9 cellular contexts compared by ENCODE assay signal in the genomic region with DNA sequence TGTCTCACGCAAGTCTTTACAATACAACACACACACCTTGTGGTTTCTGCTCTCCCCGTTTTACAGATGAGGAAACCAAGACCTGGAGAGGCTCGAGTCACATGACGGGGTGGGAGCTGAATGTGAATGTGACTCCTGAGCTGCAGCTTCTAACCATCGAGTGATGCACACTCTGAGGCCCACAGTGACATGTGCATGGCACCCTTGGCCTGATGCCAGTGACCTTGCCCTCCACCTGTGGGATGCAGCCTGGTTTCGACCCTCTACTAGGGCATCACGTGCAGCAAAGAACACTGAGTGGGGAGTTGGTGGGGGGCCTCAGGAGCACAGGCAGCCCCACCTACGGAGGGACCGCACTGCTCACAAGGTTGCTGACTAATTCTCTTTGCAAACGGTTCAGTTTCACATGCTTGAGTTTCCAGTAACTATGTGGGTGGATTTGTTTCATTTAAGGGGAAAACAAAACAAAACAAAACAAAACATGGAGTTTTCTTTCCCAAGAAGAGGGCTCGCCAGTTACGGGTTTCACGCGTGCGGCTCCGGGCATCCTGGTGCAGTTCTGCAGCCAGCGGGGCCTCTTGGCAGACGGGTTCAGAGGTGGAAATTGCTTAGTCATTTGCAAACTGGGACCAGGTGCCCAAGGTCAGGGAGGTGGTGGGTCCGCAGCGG. TPM values are rescaled to one million over a fixed set of nuclear protein-coding genes. Genes with fewer than 3 reads are reported as not detected.
A peak's percentile ranks its signal among the peaks of the same experiment; 100 is the strongest.
DNase-seq lines count a peak whose midpoint lies in the region; ATAC-seq and TF ChIP-seq lines count a peak whose summit lies in the region.
"Had no signal": no experiment of that assay in that cellular context is flagged by ENCODE, and none has a peak within 500 bp of the region (broad histone marks: within the 10 kb centered on the region; RNA-seq: fewer than 3 reads in every experiment).

No MANE protein-coding gene starts in this region.

- DNase-seq in AG04450 (ENCODE audit: low read depth, low spot score) = peak; percentile 69
- DNase-seq in astrocyte of the hippocampus (ENCODE audit: low read depth, low spot score) = peak; percentile 86
- DNase-seq in osteoblast (ENCODE audit: insufficient read length, low spot score, missing footprints) = peak; percentile 97
- no peak for DNase-seq in NCI-H510A treated with DMSO at 0.1 percent for 48 hours (lab: John Stamatoyannopoulos, UW)
- DNase-seq in NCI-H1048 (lab: John Stamatoyannopoulos, UW) = no peak
- DNase-seq in NCI-H2107 (lab: John Stamatoyannopoulos, UW) = no peak
- DNase-seq: NCI-H774 had no signal

- peaks cover 72% of the 10 kb centered on the region for H4K20me1 ChIP-seq in osteoblast (ENCODE audit: insufficient read depth, low read length)

- no peak overlapping the region for H2AFZ ChIP-seq in osteoblast (ENCODE audit: low read length)

- CTCF ChIA-PET in AG04450 (lab: Charles Lee) = interaction anchor here (0.8 kb wide), 1 partner anchor 140 kb away, joined by 3 read pairs; no protein-coding TSS in a partner anchor

- H3K27me3 ChIP-seq in AG04450 (ENCODE audit: control insufficient read depth, insufficient read depth, low read length) (no peaks in the 10 kb centered on the region), osteoblast (ENCODE audit: insufficient read depth, low read length) (no peaks in the 10 kb centered on the region)

- POLR2A ChIA-PET in AG04450 (lab: Yijun Ruan, JAX) = interaction anchor here (0.5 kb wide), 1 partner anchor 147 kb away, joined by 5 read pairs; no protein-coding TSS in a partner anchor

- H3K9me3 ChIP-seq in AG04450 (ENCODE audit: control insufficient read depth, insufficient read depth, low read length) (no peaks in the 10 kb centered on the region; the same call in 1 of the 2 replicates), osteoblast (ENCODE audit: low read depth, low read length) (no peaks in the 10 kb centered on the region)

- no peak for TF ChIP-seq CTCF in AG04450 (IDR thresholded peaks at IDR 0.05; ENCODE audit: low read depth, low read length)
- no peak for TF ChIP-seq CTCF in osteoblast (IDR thresholded peaks at IDR 0.05; ENCODE audit: extremely low read depth, low read depth, low read length)

- H3K79me2 ChIP-seq in osteoblast (ENCODE audit: insufficient read depth, low read length) = peaks cover 93% of the 10 kb centered on the region

- H3K36me3 ChIP-seq in osteoblast (ENCODE audit: insufficient read depth, low read length) = peaks cover 5% of the 10 kb centered on the region

- TF ChIP-seq RAD21 in Ishikawa (IDR thresholded peaks at IDR 0.05; ENCODE audit: low read depth) = no peak

- H3K4me2 ChIP-seq in osteoblast (ENCODE audit: insufficient read depth, low read length) = peak overlapping the region; percentile 39

- TF ChIP-seq EP300 in Ishikawa (IDR thresholded peaks at IDR 0.05; ENCODE audit: borderline replicate concordance) = no peak

- ATAC-seq in GM21447 (IDR thresholded peaks at IDR 0.05; ENCODE audit: unreplicated experiment) = no peak

- H3K4me3 ChIP-seq in AG04450 (ENCODE audit: low read depth, low read length) = peak overlapping the region; percentile 10; the same call in 1 of the 2 replicates
- peak overlapping the region; percentile 35 for H3K4me3 ChIP-seq in osteoblast (ENCODE audit: insufficient read depth, low read length)

- H3K27ac ChIP-seq in AG04450 (ENCODE audit: low read depth, low read length) = peak overlapping the region; percentile 87
- H3K27ac ChIP-seq in osteoblast (ENCODE audit: low read depth, low read length) = peak overlapping the region; percentile 91

- peaks cover 22% of the 10 kb centered on the region for H3K4me1 ChIP-seq in osteoblast (ENCODE audit: insufficient read depth, low read length)

TF ChIP-seq in Ishikawa, 13 proteins besides CTCF, POLR2A, EP300 and RAD21:
- TF ChIP-seq, protein P1, sequence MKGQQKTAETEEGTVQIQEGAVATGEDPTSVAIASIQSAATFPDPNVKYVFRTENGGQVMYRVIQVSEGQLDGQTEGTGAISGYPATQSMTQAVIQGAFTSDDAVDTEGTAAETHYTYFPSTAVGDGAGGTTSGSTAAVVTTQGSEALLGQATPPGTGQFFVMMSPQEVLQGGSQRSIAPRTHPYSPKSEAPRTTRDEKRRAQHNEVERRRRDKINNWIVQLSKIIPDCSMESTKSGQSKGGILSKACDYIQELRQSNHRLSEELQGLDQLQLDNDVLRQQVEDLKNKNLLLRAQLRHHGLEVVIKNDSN (IDR thresholded peaks at IDR 0.05) = peak; percentile 38; the same call in 1 of the 2 replicates
- TF ChIP-seq NFIC (IDR thresholded peaks at IDR 0.05) (0 out of 2 replicates have a peak, but pooled peaks have one; percentile 35), ZBTB7A (IDR thresholded peaks at IDR 0.05; ENCODE audit: low read depth) (no peak), EGR1 (IDR thresholded peaks at IDR 0.05) (no peak), YY1 (IDR thresholded peaks at IDR 0.05; ENCODE audit: low read depth) (no peak), CREB1 (IDR thresholded peaks at IDR 0.05; ENCODE audit: low read depth) (no peak)
- TF ChIP-seq, protein P2, sequence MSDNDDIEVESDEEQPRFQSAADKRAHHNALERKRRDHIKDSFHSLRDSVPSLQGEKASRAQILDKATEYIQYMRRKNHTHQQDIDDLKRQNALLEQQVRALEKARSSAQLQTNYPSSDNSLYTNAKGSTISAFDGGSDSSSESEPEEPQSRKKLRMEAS (IDR thresholded peaks at IDR 0.05) = no peak

RNA-seq across cellular contexts. Expression of a gene that starts 22.9 kb away (rescaled TPM):
- polyA plus RNA-seq in AG04450 (2011; rRNA removed) = 19.4 and 20.3 TPM in 2 replicates
- 37.1 and 41.0 TPM in 2 replicates for polyA minus RNA-seq in AG04450 (2011; rRNA and poly(A)+ RNA removed)
- total RNA-seq in osteoblast = 14.7 and 23.2 TPM in 2 replicates

Comparison
In these comparisons a context has a peak if more than half of its experiments do, and no peak if none do; other contexts are left out.
1. DNase-seq: peak in AG04450 (single experiment), astrocyte of the hippocampus (single experiment) and osteoblast (single experiment); none in NCI-H510A treated with DMSO at 0.1 percent for 48 hours (single experiment), NCI-H1048 (single experiment) and NCI-H2107 (single experiment).